In the genomic region with DNA sequence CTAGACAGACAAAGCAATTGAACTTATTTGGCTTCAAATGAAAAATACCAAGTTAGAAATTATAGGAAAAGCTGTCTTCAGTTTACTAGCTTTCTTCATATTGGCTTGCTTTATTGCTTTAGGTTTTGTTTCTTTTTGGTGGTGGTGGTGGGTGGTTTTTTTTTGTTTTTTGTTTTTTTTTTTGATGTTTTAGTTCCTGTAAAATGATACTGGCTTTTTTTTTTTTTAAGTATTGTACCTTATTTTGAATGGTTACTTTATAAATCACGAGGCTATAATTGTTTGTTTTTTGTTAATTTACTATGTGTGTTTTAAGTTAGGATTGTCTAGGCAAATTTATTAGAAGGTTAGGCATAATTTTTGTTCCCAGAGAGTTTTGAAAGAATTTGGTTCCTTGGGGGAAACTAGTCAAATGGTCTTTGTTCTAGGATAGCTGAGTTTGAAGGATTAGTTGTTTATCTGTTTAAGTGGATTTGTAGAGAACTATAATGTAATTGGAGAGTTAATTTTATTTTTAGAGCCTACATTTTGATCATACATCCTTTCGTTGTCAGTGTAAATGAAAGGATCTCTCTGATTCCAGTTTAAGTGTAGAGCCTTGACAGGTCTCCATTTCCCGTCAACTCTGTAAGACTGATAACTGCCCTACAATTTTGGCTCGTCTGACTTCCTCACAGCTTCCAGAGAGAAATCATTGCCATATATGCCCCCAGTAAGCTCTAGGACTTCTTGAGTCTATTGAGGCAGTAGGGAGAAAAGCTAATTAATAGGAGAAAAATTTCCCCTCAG, we compare ENCODE assay signal across 8 cellular contexts. TPM values are rescaled to one million over a fixed set of nuclear protein-coding genes. Genes with fewer than 3 reads are reported as not detected.
DNase-seq lines count a peak whose midpoint lies in the region; ATAC-seq and TF ChIP-seq lines count a peak whose summit lies in the region.

No MANE protein-coding gene starts in this region.

- no peak for DNase-seq in right atrium auricular region (ENCODE audit: low spot score)
- DNase-seq in left cardiac atrium: no peak
- DNase-seq in activated naive CD8-positive, alpha-beta T cell treated with anti-CD3 and anti-CD28 coated beads, Interleukin-2, amount 50 U/mL, for 24 hours: no peak
- peak; percentile 33 to 63 for DNase-seq in lung microvascular endothelial cell (ENCODE audit: low read depth in 2 of 2)
- DNase-seq in activated effector memory CD4-positive, alpha-beta T cell treated with anti-CD3 and anti-CD28 coated beads, Interleukin-2, amount 50 U/mL, for 16 hours: no peak
- no peak for DNase-seq in stimulated activated CD4-positive, alpha-beta T cell treated with anti-CD3 and anti-CD28 coated beads, Interleukin-2, amount 100 ng/mL, for 48 hours
- no peak for DNase-seq in hypothalamus (lab: John Stamatoyannopoulos, UW)

- peak overlapping the region; percentile 76 to 93 for H3K4me3 ChIP-seq in right atrium auricular region

- H3K27me3 Mint-ChIP-seq in activated naive CD8-positive, alpha-beta T cell treated with anti-CD3 and anti-CD28 coated beads, Interleukin-2, amount 50 U/mL, for 24 hours: peaks cover 10% of the 10 kb centered on the region

- peak overlapping the region; percentile 100 for H3K27ac Mint-ChIP-seq in activated naive CD8-positive, alpha-beta T cell treated with anti-CD3 and anti-CD28 coated beads, Interleukin-2, amount 50 U/mL, for 24 hours

- no peaks in the 10 kb centered on the region for H3K9me3 Mint-ChIP-seq in activated naive CD8-positive, alpha-beta T cell treated with anti-CD3 and anti-CD28 coated beads, Interleukin-2, amount 50 U/mL, for 24 hours

- TF ChIP-seq CTCF in right atrium auricular region (IDR thresholded peaks at IDR 0.05): no peak

- ATAC-seq in left cardiac atrium (no peak), GM19397 (IDR thresholded peaks at IDR 0.05; ENCODE audit: unreplicated experiment) (no peak)
- no peak for ATAC-seq in activated naive CD8-positive, alpha-beta T cell treated with anti-CD3 and anti-CD28 coated beads, Interleukin-2, amount 50 U/mL, for 24 hours

- H3K9me3 ChIP-seq in right atrium auricular region: no peaks in the 10 kb centered on the region

- peaks cover 48% of the 10 kb centered on the region for H3K36me3 Mint-ChIP-seq in activated naive CD8-positive, alpha-beta T cell treated with anti-CD3 and anti-CD28 coated beads, Interleukin-2, amount 50 U/mL, for 24 hours (ENCODE audit: low read depth)

- intact Hi-C loops in left cardiac atrium (cut with DNase I): no loop called here

- H3K4me1 ChIP-seq in right atrium auricular region: peaks cover 0 to 62% of the 10 kb centered on the region in 2 donors

- H3K27me3 ChIP-seq in right atrium auricular region: no peaks in the 10 kb centered on the region

- H3K4me3 Mint-ChIP-seq in activated naive CD8-positive, alpha-beta T cell treated with anti-CD3 and anti-CD28 coated beads, Interleukin-2, amount 50 U/mL, for 24 hours: peak overlapping the region; percentile 99

- H3K4me1 Mint-ChIP-seq in activated naive CD8-positive, alpha-beta T cell treated with anti-CD3 and anti-CD28 coated beads, Interleukin-2, amount 50 U/mL, for 24 hours: peaks cover 57% of the 10 kb centered on the region

- peak overlapping the region; percentile 100 for H3K27ac ChIP-seq in right atrium auricular region

- H3K36me3 ChIP-seq in right atrium auricular region: no peaks in the 10 kb centered on the region

RNA-seq across cellular contexts. Expression of a gene that starts 3.5 kb away (rescaled TPM):
- total RNA-seq in right atrium auricular region: 10 to 100 TPM; 51.4 to 81.3 TPM
- total RNA-seq in left cardiac atrium: 10 to 100 TPM; 45.3 to 59.0 TPM
- total RNA-seq in lung microvascular endothelial cell: 90.4 and 146 TPM in 2 replicates

Comparison
In these comparisons a context has a peak if more than half of its experiments do, and no peak if none do; other contexts are left out.
1. DNase-seq: peak in lung microvascular endothelial cell (2 of 2); none in right atrium auricular region (single experiment), left cardiac atrium (single experiment), activated naive CD8-positive, alpha-beta T cell treated with anti-CD3 and anti-CD28 coated beads, Interleukin-2, amount 50 U/mL, for 24 hours (single experiment), activated effector memory CD4-positive, alpha-beta T cell treated with anti-CD3 and anti-CD28 coated beads, Interleukin-2, amount 50 U/mL, for 16 hours (single experiment), stimulated activated CD4-positive, alpha-beta T cell treated with anti-CD3 and anti-CD28 coated beads, Interleukin-2, amount 100 ng/mL, for 48 hours (0 of 2) and hypothalamus (0 of 51).